8 cellular contexts compared by ENCODE assay signal in the genomic region with DNA sequence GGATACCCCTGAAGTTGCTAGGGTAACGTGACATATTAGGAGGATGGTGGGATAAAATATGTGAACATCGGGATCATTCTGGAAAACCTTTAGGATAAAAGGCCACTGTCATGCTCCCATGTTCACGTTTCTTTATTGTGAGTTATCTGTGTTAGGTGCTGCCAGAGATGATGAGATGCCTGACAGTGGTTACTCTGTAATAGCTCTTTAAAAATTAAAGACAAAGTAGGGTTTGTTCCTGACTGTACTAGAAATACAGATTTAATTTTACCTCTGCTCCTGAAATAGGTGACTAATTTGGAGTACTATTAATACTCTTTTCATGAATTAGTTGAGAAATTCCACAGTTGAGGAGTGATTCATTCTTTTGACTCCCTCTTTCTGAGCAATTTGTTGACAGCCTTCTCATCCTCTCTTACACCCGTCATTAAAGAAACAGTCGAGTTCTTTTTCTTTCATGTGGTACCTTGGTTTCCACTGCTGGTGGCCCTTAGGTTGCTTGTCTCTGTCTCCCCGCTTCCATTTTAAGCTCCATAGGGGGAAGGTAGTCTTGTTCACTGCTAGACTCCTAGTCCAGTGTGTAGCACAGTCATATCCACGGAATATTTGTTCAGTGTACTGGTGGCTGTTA. TPM values are rescaled to one million over a fixed set of nuclear protein-coding genes. Genes with fewer than 3 reads are reported as not detected.
DNase-seq lines count a peak whose midpoint lies in the region; ATAC-seq and TF ChIP-seq lines count a peak whose summit lies in the region.

No MANE protein-coding gene starts in this region.

- ATAC-seq in gastrocnemius medialis (no peak), HG02642 (IDR thresholded peaks at IDR 0.05; ENCODE audit: poor library complexity, unreplicated experiment) (no peak)

- H3K9me3 ChIP-seq in gastrocnemius medialis = no peaks in the 10 kb centered on the region

- no peak for TF ChIP-seq POLR2A in gastrocnemius medialis (IDR thresholded peaks at IDR 0.05)

- H3K27me3 ChIP-seq in gastrocnemius medialis = no peaks in the 10 kb centered on the region

- in situ Hi-C loops in gastrocnemius medialis (cut with MboI; ENCODE audit: low sequenced_read_pairs in 4 of 4) (no loop called here), ACHN (cut with HindIII; ENCODE audit: low pct_ligation_motif_present, low pct_unique_long_range_greater_than_20kb, low sequenced_read_pairs) (no loop called here)

- peaks cover 27 to 32% of the 10 kb centered on the region in 2 donors for H3K4me1 ChIP-seq in gastrocnemius medialis

- H3K4me3 ChIP-seq in epithelial cell of esophagus (ENCODE audit: low read length) (no peak overlapping the region), gastrocnemius medialis (peak overlapping the region in 1 of 4 donors; percentile 12)

- peak; percentile 27 for DNase-seq in EL
- peak; percentile 52 for DNase-seq in activated CD4-positive, alpha-beta T cell treated with anti-CD3 and anti-CD28 coated beads for 48 hours
- DNase-seq in epithelial cell of esophagus (ENCODE audit: low read depth) = peak; percentile 85
- DNase-seq in gastrocnemius medialis = no peak
- no peak for DNase-seq in iPS-NIHi7 (ENCODE audit: extremely low spot score)
- DNase-seq in ACHN = no peak
- no peak for DNase-seq in NCI-H748 (lab: John Stamatoyannopoulos, UW; ENCODE audit: unreplicated experiment)

- H3K36me3 ChIP-seq in gastrocnemius medialis = peaks cover 0 to 10% of the 10 kb centered on the region in 2 donors

- H3K27ac ChIP-seq in gastrocnemius medialis = peak overlapping the region; percentile 60 to 77 (median 74)

- intact Hi-C loops in gastrocnemius medialis (cut with DNase I; ENCODE audit: low total_unique reads) = loop anchor here (5.0 kb wide), 2 partner anchors 33 to 48 kb away; no protein-coding TSS in a partner anchor

- TF ChIP-seq CTCF in epithelial cell of esophagus (IDR thresholded peaks at IDR 0.05; ENCODE audit: insufficient read depth, low read depth, low read length, missing control alignments) (no peak), gastrocnemius medialis (IDR thresholded peaks at IDR 0.05 in 4 of 5, conservative IDR thresholded peaks at IDR 0.05 in 1 of 5) (no peak)

RNA-seq across cellular contexts. Expression of a gene that starts 28.4 kb away (rescaled TPM):
- total RNA-seq in gastrocnemius medialis = 10 to 100 TPM; 29.7 to 74.6 (median 46.4) TPM

RNA-seq across cellular contexts. Expression of a gene that starts 45.4 kb away (rescaled TPM):
- total RNA-seq in gastrocnemius medialis = 10 to 100 TPM; 16.2 to 31.7 (median 22.8) TPM

Comparison
In these comparisons a context has a peak if more than half of its experiments do, and no peak if none do; other contexts are left out.
1. DNase-seq: peak in EL (single experiment), activated CD4-positive, alpha-beta T cell treated with anti-CD3 and anti-CD28 coated beads for 48 hours (single experiment) and epithelial cell of esophagus (single experiment); none in gastrocnemius medialis (0 of 2), iPS-NIHi7 (single experiment), ACHN (single experiment) and NCI-H748 (single experiment).